Comparison of ENCODE assay signal across 12 cellular contexts in the genomic region with DNA sequence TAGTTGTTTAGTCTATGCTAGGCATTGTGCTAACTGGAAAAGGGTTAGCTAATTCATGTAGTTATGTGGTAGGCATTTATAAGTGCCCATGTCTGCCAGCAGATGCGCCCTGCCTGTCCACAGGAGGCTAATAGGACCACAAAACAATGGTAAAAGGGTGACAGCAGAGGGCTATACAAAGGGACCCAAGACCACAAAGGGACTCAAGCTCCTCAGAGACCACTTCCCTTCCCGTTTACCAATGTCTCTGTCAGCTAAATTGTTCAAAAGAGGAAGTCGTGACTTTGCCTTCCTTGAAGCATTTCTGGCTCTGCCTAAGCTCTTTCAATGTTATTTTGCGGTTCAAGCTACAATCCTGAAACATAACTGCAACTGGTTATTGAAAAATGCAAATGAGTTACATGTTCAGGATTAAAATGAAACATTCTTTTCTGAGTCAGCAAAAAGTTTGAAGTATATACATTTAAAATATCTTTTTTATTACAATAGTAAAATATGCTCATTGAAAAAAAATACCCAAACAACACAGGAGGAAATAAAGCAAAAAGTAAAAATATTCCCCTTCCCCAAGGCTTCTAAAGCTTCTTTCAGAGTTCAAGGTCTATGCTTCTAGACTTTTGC.
DNase-seq lines count a peak whose midpoint lies in the region; ATAC-seq and TF ChIP-seq lines count a peak whose summit lies in the region.
"Had no signal": no experiment of that assay in that cellular context is flagged by ENCODE, and none has a peak within 500 bp of the region (broad histone marks: within the 10 kb centered on the region; RNA-seq: fewer than 3 reads in every experiment).

No MANE protein-coding gene starts in this region.

- in situ Hi-C loops in IMR-90 (cut with MboI; ENCODE audit: low sequenced_read_pairs): no loop called here

- H2AK9ac ChIP-seq in IMR-90 (replicated peaks; ENCODE audit: low read depth, low read length, poor library complexity): no peak overlapping the region

- H3K4me2 ChIP-seq in BLaER1: peak overlapping the region; percentile 42
- no peak overlapping the region for H3K4me2 ChIP-seq in IMR-90 (ENCODE audit: low read depth, low read length)

- CTCF ChIA-PET in IMR-90 (lab: Yijun Ruan, JAX): interaction anchor here (0.6 kb wide), 1 partner anchor 10 kb away, joined by 3 read pairs; no protein-coding TSS in a partner anchor
- CTCF ChIA-PET in activated CD8-positive, alpha-beta T cell treated with anti-CD3 and anti-CD28 coated beads, Interleukin-2, amount 10 ng/mL, durations not matched to agents 7 days and 5 days (lab: Charles Lee): no interaction called here

- H3K18ac ChIP-seq in IMR-90 (ENCODE audit: low read depth, low read length): no peak overlapping the region

- no peak for TF ChIP-seq RAD21 in IMR-90 (IDR thresholded peaks at IDR 0.05; ENCODE audit: low read length)

- H3K4me3 ChIP-seq in BLaER1 (no peak overlapping the region), IMR-90 (ENCODE audit: insufficient read depth, low read depth, low read length) (no peak overlapping the region)

- no peak overlapping the region for H2BK120ac ChIP-seq in IMR-90 (ENCODE audit: low read depth, low read length)

- no peak overlapping the region for H4K5ac ChIP-seq in IMR-90 (ENCODE audit: low read depth, low read length)

- no peak overlapping the region for H3K14ac ChIP-seq in IMR-90 (replicated peaks; ENCODE audit: low read depth, low read length)

- H4K8ac ChIP-seq in IMR-90 (ENCODE audit: low read depth in 2 of 2, low read length in 2 of 2): no peak overlapping the region

- no peak overlapping the region for H3K9ac ChIP-seq in BLaER1
- no peak overlapping the region for H3K9ac ChIP-seq in IMR-90 (ENCODE audit: low read depth, low read length)

- H3K4me1 ChIP-seq in BLaER1 (peaks cover 15% of the 10 kb centered on the region), IMR-90 (ENCODE audit: control insufficient read depth, insufficient read depth, low read length) (no peaks in the 10 kb centered on the region)

- H3K9me3 Mint-ChIP-seq in activated CD8-positive, alpha-beta T cell treated with anti-CD3 and anti-CD28 coated beads, Interleukin-2, amount 10 ng/mL, durations not matched to agents 7 days and 5 days (ENCODE audit: insufficient read depth): no peaks in the 10 kb centered on the region
- H3K9me3 Mint-ChIP-seq: CD8-positive, alpha-beta memory T cell had no signal

- no peak overlapping the region for H3K56ac ChIP-seq in IMR-90 (ENCODE audit: extremely low read depth, insufficient read depth, low read length)

- BruUV-seq in IMR-90 (replicated peaks; lab: Mats Ljungman, UMichigan): no TSS peak

- no peak overlapping the region for H2BK20ac ChIP-seq in IMR-90 (ENCODE audit: low read depth, low read length)

- H3K23ac ChIP-seq in IMR-90 (ENCODE audit: low read depth, low read length): no peak overlapping the region

- TF ChIP-seq POLR2A in IMR-90 (IDR thresholded peaks at IDR 0.05; ENCODE audit: low read depth, low read length): no peak

- no peak overlapping the region for H3K4ac ChIP-seq in IMR-90 (ENCODE audit: low read depth, low read length)

- peaks cover 9% of the 10 kb centered on the region for H3K27me3 Mint-ChIP-seq in activated CD8-positive, alpha-beta T cell treated with anti-CD3 and anti-CD28 coated beads, Interleukin-2, amount 10 ng/mL, durations not matched to agents 7 days and 5 days (ENCODE audit: low read depth)

- H3K4me1 Mint-ChIP-seq in activated CD8-positive, alpha-beta T cell treated with anti-CD3 and anti-CD28 coated beads, Interleukin-2, amount 10 ng/mL, durations not matched to agents 7 days and 5 days (ENCODE audit: low read depth): peaks cover 11% of the 10 kb centered on the region

- POLR2A ChIA-PET in IMR-90 (lab: Charles Lee; ENCODE audit: unreplicated experiment): no interaction called here
- POLR2A ChIA-PET in activated CD8-positive, alpha-beta T cell treated with anti-CD3 and anti-CD28 coated beads, Interleukin-2, amount 10 ng/mL, durations not matched to agents 7 days and 5 days (lab: Charles Lee): no interaction called here

- no peaks in the 10 kb centered on the region for H3K27me3 ChIP-seq in BLaER1
- H3K27me3 ChIP-seq in IMR-90 (ENCODE audit: control insufficient read depth, insufficient read depth, low read length): no peaks in the 10 kb centered on the region

- DNase-seq in IMR-90: no peak
- DNase-seq in activated CD8-positive, alpha-beta T cell treated with anti-CD3 and anti-CD28 coated beads, Interleukin-2, amount 10 ng/mL, durations not matched to agents 7 days and 5 days: peak; percentile 22
- DNase-seq in NK-92 treated with Interleukin-12 subunit alpha and Interleukin-12 subunit beta, amount 100 ng/mL, for 24 hours (lab: John Stamatoyannopoulos, UW): no peak
- no peak for DNase-seq in ecto neural progenitor cell (ENCODE audit: low spot score)
- no peak for DNase-seq in hypothalamus (lab: John Stamatoyannopoulos, UW)
- DNase-seq: activated effector memory CD4-positive, alpha-beta T cell treated with Interleukin-2 at 50 U/mL for 16 hours; CD8-positive, alpha-beta memory T cell; effector CD8-positive, alpha-beta T cell; posterior cingulate gyrus had no signal

- H4K91ac ChIP-seq in IMR-90 (ENCODE audit: insufficient read depth, low read depth, low read length): no peak overlapping the region

- H3K27ac ChIP-seq in BLaER1 (no peak overlapping the region), IMR-90 (ENCODE audit: insufficient read depth, low read length) (no peak overlapping the region)

- H2AFZ ChIP-seq in IMR-90 (replicated peaks; ENCODE audit: low read length, poor library complexity): no peak overlapping the region

- H3K79me1 ChIP-seq in IMR-90 (ENCODE audit: low read depth in 1 of 2, low read length in 2 of 2): no peaks in the 10 kb centered on the region

- H4K20me1 ChIP-seq in BLaER1: no peaks in the 10 kb centered on the region
- no peaks in the 10 kb centered on the region for H4K20me1 ChIP-seq in IMR-90 (ENCODE audit: insufficient read depth, low read length)

- dilution Hi-C loops in IMR-90 (cut with HindIII; ENCODE audit: low sequenced_read_pairs, unreplicated experiment): no loop called here

- intact Hi-C loops in IMR-90 (cut with micrococcal nuclease): no loop called here

- H2BK5ac ChIP-seq in IMR-90 (ENCODE audit: low read depth, low read length, poor library complexity, severe bottlenecking): no peak overlapping the region

- WGBS in IMR-90 (ENCODE audit: extremely low coverage in 2 of 2, insufficient read length in 1 of 2), 2 experiments: no CpG with 5 or more reads among the region's 4 CpGs

- H3K9me1 ChIP-seq in IMR-90 (ENCODE audit: insufficient read depth, low read length): no peaks in the 10 kb centered on the region

- H3K36me3 ChIP-seq in BLaER1 (no peaks in the 10 kb centered on the region), IMR-90 (ENCODE audit: control insufficient read depth, insufficient read depth, low read length) (no peaks in the 10 kb centered on the region)

- H3K9me3 ChIP-seq in BLaER1 (no peaks in the 10 kb centered on the region), IMR-90 (ENCODE audit: control insufficient read depth, insufficient read depth, low read length) (peaks cover 13% of the 10 kb centered on the region)

- no peak overlapping the region for H3K27ac Mint-ChIP-seq in activated CD8-positive, alpha-beta T cell treated with anti-CD3 and anti-CD28 coated beads, Interleukin-2, amount 10 ng/mL, durations not matched to agents 7 days and 5 days

- TF ChIP-seq CTCF in IMR-90 (conservative IDR thresholded peaks at IDR 0.05; ENCODE audit: low read depth, low read length): no peak

- H3K4me3 Mint-ChIP-seq in activated CD8-positive, alpha-beta T cell treated with anti-CD3 and anti-CD28 coated beads, Interleukin-2, amount 10 ng/mL, durations not matched to agents 7 days and 5 days: no peak overlapping the region
- H3K4me3 Mint-ChIP-seq: CD8-positive, alpha-beta memory T cell had no signal

- ATAC-seq in GM21360 (IDR thresholded peaks at IDR 0.05; ENCODE audit: unreplicated experiment): peak; percentile 87
- no peak for ATAC-seq in IMR-90 (ENCODE audit: low read depth)
- ATAC-seq in activated CD8-positive, alpha-beta T cell treated with anti-CD3 and anti-CD28 coated beads, Interleukin-2, amount 10 ng/mL, durations not matched to agents 7 days and 5 days: no peak
- no peak for ATAC-seq in HG03432 (IDR thresholded peaks at IDR 0.05; ENCODE audit: unreplicated experiment)

- H2BK15ac ChIP-seq in IMR-90 (ENCODE audit: low read depth, low read length): no peak overlapping the region

- H3K36me3 Mint-ChIP-seq in activated CD8-positive, alpha-beta T cell treated with anti-CD3 and anti-CD28 coated beads, Interleukin-2, amount 10 ng/mL, durations not matched to agents 7 days and 5 days (ENCODE audit: low read depth): no peaks in the 10 kb centered on the region
- H3K36me3 Mint-ChIP-seq: CD8-positive, alpha-beta memory T cell had no signal

- no peak overlapping the region for H2AK5ac ChIP-seq in IMR-90 (ENCODE audit: low read depth, low read length)

TF ChIP-seq in IMR-90, 13 proteins besides CTCF, POLR2A, EP300 and RAD21:
- TF ChIP-seq, protein P1, sequence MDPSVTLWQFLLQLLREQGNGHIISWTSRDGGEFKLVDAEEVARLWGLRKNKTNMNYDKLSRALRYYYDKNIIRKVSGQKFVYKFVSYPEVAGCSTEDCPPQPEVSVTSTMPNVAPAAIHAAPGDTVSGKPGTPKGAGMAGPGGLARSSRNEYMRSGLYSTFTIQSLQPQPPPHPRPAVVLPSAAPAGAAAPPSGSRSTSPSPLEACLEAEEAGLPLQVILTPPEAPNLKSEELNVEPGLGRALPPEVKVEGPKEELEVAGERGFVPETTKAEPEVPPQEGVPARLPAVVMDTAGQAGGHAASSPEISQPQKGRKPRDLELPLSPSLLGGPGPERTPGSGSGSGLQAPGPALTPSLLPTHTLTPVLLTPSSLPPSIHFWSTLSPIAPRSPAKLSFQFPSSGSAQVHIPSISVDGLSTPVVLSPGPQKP (IDR thresholded peaks at IDR 0.05; ENCODE audit: borderline replicate concordance, low read depth, low read length): no peak
- no peak for TF ChIP-seq RFX5 (IDR thresholded peaks at IDR 0.05; ENCODE audit: low read depth, low read length)
- no peak for TF ChIP-seq FOS (IDR thresholded peaks at IDR 0.05; ENCODE audit: low read depth, low read length)
- no peak for TF ChIP-seq CHD1 (IDR thresholded peaks at IDR 0.05; ENCODE audit: low read depth, low read length)
- peak; percentile 72 for TF ChIP-seq MAFK (IDR thresholded peaks at IDR 0.05; ENCODE audit: low read depth, low read length)
- no peak for TF ChIP-seq CEBPB (IDR thresholded peaks at IDR 0.05; ENCODE audit: low read depth, low read length)
- TF ChIP-seq MAZ (IDR thresholded peaks at IDR 0.05; ENCODE audit: borderline replicate concordance, low read depth, low read length): no peak
TF ChIP-seq in IMR-90: peak in this region for 1.
